In genomic region chr13:32086366-32086765, GRCh38 we compare ENCODE assay signal across 28 cellular contexts. TPM values are rescaled to one million over a fixed set of nuclear protein-coding genes. Genes with fewer than 3 reads are reported as not detected.
DNase-seq lines count a peak whose midpoint lies in the region; ATAC-seq and TF ChIP-seq lines count a peak whose summit lies in the region.
"Had no signal": no experiment of that assay in that cellular context is flagged by ENCODE, and none has a peak within 500 bp of the region (broad histone marks: within the 10 kb centered on the region; RNA-seq: fewer than 3 reads in every experiment).

No MANE protein-coding gene starts in this region.

- no peak overlapping the region for H2AK9ac ChIP-seq in IMR-90 (replicated peaks; ENCODE audit: low read depth, low read length, poor library complexity)

- no peak for TF ChIP-seq CTCF in IMR-90 (conservative IDR thresholded peaks at IDR 0.05; ENCODE audit: low read depth, low read length)
- TF ChIP-seq CTCF in heart left ventricle (IDR thresholded peaks at IDR 0.05): no peak
- no peak for TF ChIP-seq CTCF in transverse colon (IDR thresholded peaks at IDR 0.05)

- H3K14ac ChIP-seq in IMR-90 (replicated peaks; ENCODE audit: low read depth, low read length): no peak overlapping the region

- POLR2A ChIA-PET in IMR-90 (lab: Charles Lee; ENCODE audit: unreplicated experiment): interaction anchor here (0.7 kb wide), 1 partner anchor 90 kb away, joined by 13 read pairs; no protein-coding TSS in a partner anchor

- CTCF ChIA-PET in IMR-90 (lab: Yijun Ruan, JAX): no interaction called here

- no peak overlapping the region for H2BK15ac ChIP-seq in IMR-90 (ENCODE audit: low read depth, low read length)

- H3K9ac ChIP-seq in IMR-90 (ENCODE audit: low read depth, low read length): no peak overlapping the region

- dilution Hi-C loops in IMR-90 (cut with HindIII; ENCODE audit: low sequenced_read_pairs, unreplicated experiment): no loop called here

- no peak overlapping the region for H2BK5ac ChIP-seq in IMR-90 (ENCODE audit: low read depth, low read length, poor library complexity, severe bottlenecking)

- no peak overlapping the region for H3K18ac ChIP-seq in IMR-90 (ENCODE audit: low read depth, low read length)

- no peak overlapping the region for H2BK20ac ChIP-seq in IMR-90 (ENCODE audit: low read depth, low read length)

- H2BK120ac ChIP-seq in IMR-90 (ENCODE audit: low read depth, low read length): no peak overlapping the region

- H4K20me1 ChIP-seq in IMR-90 (ENCODE audit: insufficient read depth, low read length): no peaks in the 10 kb centered on the region

- no peak overlapping the region for H2AK5ac ChIP-seq in IMR-90 (ENCODE audit: low read depth, low read length)

- in situ Hi-C loops in IMR-90 (cut with MboI; ENCODE audit: low sequenced_read_pairs): no loop called here
- in situ Hi-C loops in transverse colon (cut with MboI; ENCODE audit: low pct_ligation_motif_present in 1 of 4, low pct_unique_long_range_greater_than_20kb in 1 of 4, low sequenced_read_pairs in 3 of 4): loop anchor here in 1 of 4 donors (25.0 kb wide), 1 partner anchor 99 kb away; no protein-coding TSS in a partner anchor

- H3K27me3 ChIP-seq in IMR-90 (ENCODE audit: control insufficient read depth, insufficient read depth, low read length): no peaks in the 10 kb centered on the region
- H3K27me3 ChIP-seq in heart left ventricle: no peaks in the 10 kb centered on the region
- H3K27me3 ChIP-seq in transverse colon: no peaks in the 10 kb centered on the region
- H3K27me3 ChIP-seq: Peyer's patch, stomach, thyroid gland had no signal

- H3K9me3 ChIP-seq in IMR-90 (ENCODE audit: control insufficient read depth, insufficient read depth, low read length) (no peaks in the 10 kb centered on the region), heart left ventricle (no peaks in the 10 kb centered on the region), transverse colon (no peaks in the 10 kb centered on the region)
- H3K9me3 ChIP-seq: Peyer's patch, prostate gland, stomach, thyroid gland had no signal

- TF ChIP-seq POLR2A in IMR-90 (IDR thresholded peaks at IDR 0.05; ENCODE audit: low read depth, low read length): no peak
- no peak for TF ChIP-seq POLR2A in heart left ventricle (IDR thresholded peaks at IDR 0.05)
- no peak for TF ChIP-seq POLR2A in transverse colon (IDR thresholded peaks at IDR 0.05)

- no peak overlapping the region for H2AFZ ChIP-seq in IMR-90 (replicated peaks; ENCODE audit: low read length, poor library complexity)

- H3K4me3 ChIP-seq in IMR-90 (ENCODE audit: insufficient read depth, low read depth, low read length) (no peak overlapping the region), heart left ventricle (no peak overlapping the region), transverse colon (no peak overlapping the region)
- H3K4me3 ChIP-seq: Peyer's patch, prostate gland, stomach, thyroid gland had no signal

- no TSS peak for BruUV-seq in IMR-90 (replicated peaks; lab: Mats Ljungman, UMichigan)

- H3K56ac ChIP-seq in IMR-90 (ENCODE audit: extremely low read depth, insufficient read depth, low read length): no peak overlapping the region

- no peak for TF ChIP-seq RAD21 in IMR-90 (IDR thresholded peaks at IDR 0.05; ENCODE audit: low read length)

- no peak for ATAC-seq in IMR-90 (ENCODE audit: low read depth)
- peak in 1 of 4 donors; percentile 46 for ATAC-seq in heart left ventricle
- no peak for ATAC-seq in GM19035 (IDR thresholded peaks at IDR 0.05; ENCODE audit: unreplicated experiment)
- no peak for ATAC-seq in HG03139 (IDR thresholded peaks at IDR 0.05; ENCODE audit: unreplicated experiment)
- ATAC-seq: activated naive CD8-positive, alpha-beta T cell treated with anti-CD3 and anti-CD28 coated beads, Interleukin-2, amount 50 U/mL, for 24 hours; activated T-cell treated with anti-CD3 and anti-CD28 coated beads, Interleukin-2, amount 50 U/mL, for 72 hours; esophagus mucosa; left colon had no signal

- no peak overlapping the region for H4K91ac ChIP-seq in IMR-90 (ENCODE audit: insufficient read depth, low read depth, low read length)

- H4K5ac ChIP-seq in IMR-90 (ENCODE audit: low read depth, low read length): no peak overlapping the region

- WGBS in IMR-90 (ENCODE audit: extremely low coverage in 2 of 2, insufficient read length in 1 of 2), 2 experiments: no CpG with 5 or more reads among the region's 2 CpGs
- whole genome bisulfite sequencing in heart left ventricle, 4 donors: 40 to 56% (median 50%) methylated on average over 2 of the region's 2 CpGs
- 63 to 67% methylated on average over 2 of the region's 2 CpGs for WGBS in transverse colon (ENCODE audit: low coverage in 1 of 2), 2 donors

- H3K4me2 ChIP-seq in IMR-90 (ENCODE audit: low read depth, low read length): no peak overlapping the region

- H3K36me3 ChIP-seq in IMR-90 (ENCODE audit: control insufficient read depth, insufficient read depth, low read length) (peaks cover 5% of the 10 kb centered on the region; the same call in 1 of the 2 replicates), heart left ventricle (peaks cover 0 to 10% (median 0%) of the 10 kb centered on the region in 9 donors), transverse colon (no peaks in the 10 kb centered on the region)
- H3K36me3 ChIP-seq: Peyer's patch, prostate gland, thyroid gland had no signal

- no peak overlapping the region for H4K8ac ChIP-seq in IMR-90 (ENCODE audit: low read depth in 2 of 2, low read length in 2 of 2)

- peaks cover 0 to 8% of the 10 kb centered on the region in 2 experiments; a peak in 2 of 4 replicates for H3K79me1 ChIP-seq in IMR-90 (ENCODE audit: low read depth in 1 of 2, low read length in 2 of 2)

- no peak overlapping the region for H3K23ac ChIP-seq in IMR-90 (ENCODE audit: low read depth, low read length)

- H3K4ac ChIP-seq in IMR-90 (ENCODE audit: low read depth, low read length): no peak overlapping the region

- H3K27ac ChIP-seq in IMR-90 (ENCODE audit: insufficient read depth, low read length): no peak overlapping the region
- H3K27ac ChIP-seq in heart left ventricle: peak overlapping the region in 7 of 12 donors; percentile 4 to 41 (median 17)
- peak overlapping the region in 3 of 4 donors; percentile 23 to 54 (median 44) for H3K27ac ChIP-seq in transverse colon
- H3K27ac ChIP-seq: Peyer's patch, prostate gland, stomach, thyroid gland had no signal

- intact Hi-C loops in IMR-90 (cut with micrococcal nuclease) (loop anchor here (10.0 kb wide), 1 partner anchor 52 kb away; the partner anchor contains the start of gene FRY), heart left ventricle (cut with DNase I) (loop anchor here in 1 of 10 donors (10.0 kb wide), 1 partner anchor 48 kb away; no protein-coding TSS in a partner anchor), transverse colon (cut with DNase I; ENCODE audit: low total_unique reads) (no loop called here)

- peaks cover 7% of the 10 kb centered on the region for H3K9me1 ChIP-seq in IMR-90 (ENCODE audit: insufficient read depth, low read length)

- peak; percentile 44 for DNase-seq in EH (ENCODE audit: low read depth)
- peak; percentile 31 for DNase-seq in IMR-90
- no peak for DNase-seq in heart left ventricle
- DNase-seq in transverse colon: no peak
- no peak for DNase-seq in Kasumi-1 (lab: John Stamatoyannopoulos, UW)
- DNase-seq: activated CD4-positive, alpha-beta memory T cell treated with anti-CD3 and anti-CD28 coated beads for 36 hours; activated CD4-positive, alpha-beta T cell treated with anti-CD3 and anti-CD28 coated beads for 1 hour; activated naive CD4-positive, alpha-beta T cell; activated naive CD8-positive, alpha-beta T cell treated with anti-CD3 and anti-CD28 coated beads, Interleukin-2, amount 50 U/mL, for 24 hours; activated T-cell treated with anti-CD3 and anti-CD28 coated beads, Interleukin-2, amount 50 U/mL, for 72 hours; CD4-positive, CD25-positive, alpha-beta regulatory T cell; DND-41; endodermal cell; H7; KG1; left colon; MM.1S; NCI-H524 treated with DMSO at 0.1 percent for 48 hours; Peyer's patch; SIG-M5; stimulated activated CD4-positive, alpha-beta T cell treated with anti-CD3 and anti-CD28 coated beads, Interleukin-4, amount 100 ng/mL, for 1 hour; stomach; SW 1271; thyroid gland had no signal

- H3K4me1 ChIP-seq in IMR-90 (ENCODE audit: control insufficient read depth, insufficient read depth, low read length): peaks cover 9% of the 10 kb centered on the region
- H3K4me1 ChIP-seq in heart left ventricle: peaks cover 0 to 64% (median 18%) of the 10 kb centered on the region in 12 donors
- peaks cover 0 to 7% (median 2%) of the 10 kb centered on the region in 4 donors for H3K4me1 ChIP-seq in transverse colon
- H3K4me1 ChIP-seq: Peyer's patch, prostate gland, thyroid gland had no signal

- no peak for TF ChIP-seq EP300 in transverse colon (IDR thresholded peaks at IDR 0.05; ENCODE audit: low read depth)

TF ChIP-seq in IMR-90, 13 proteins besides CTCF, POLR2A, EP300 and RAD21 (continues in another document):
- no peak for TF ChIP-seq RFX5 (IDR thresholded peaks at IDR 0.05; ENCODE audit: low read depth, low read length)
- no peak for TF ChIP-seq MXI1 (IDR thresholded peaks at IDR 0.05; ENCODE audit: borderline replicate concordance, low read depth, low read length)
- TF ChIP-seq CHD1 (IDR thresholded peaks at IDR 0.05; ENCODE audit: low read depth, low read length): no peak
- TF ChIP-seq ELK1 (IDR thresholded peaks at IDR 0.05; ENCODE audit: borderline replicate concordance, low read depth, low read length): no peak
- TF ChIP-seq USF2 (IDR thresholded peaks at IDR 0.05; ENCODE audit: low read depth, low read length): no peak
- TF ChIP-seq MAFK (IDR thresholded peaks at IDR 0.05; ENCODE audit: low read depth, low read length): no peak

RNA-seq across cellular contexts. Expression of gene FRY, which starts 54.8 kb away (rescaled TPM):
- 3.0 and 4.2 TPM in 2 replicates for total RNA-seq in IMR-90 (2012; rRNA removed)
- 3.0 and 4.8 TPM in 2 replicates for polyA plus RNA-seq in IMR-90 (2012; rRNA removed)
- polyA plus RNA-seq in IMR-90 (2012; cell fraction: cytosol; rRNA removed): 3.6 and 4.1 TPM in 2 replicates
- polyA plus RNA-seq in IMR-90 (2012; cell fraction: nucleus; rRNA removed; ENCODE audit: low replicate concordance): 5.4 and 11.0 TPM in 2 replicates
- total RNA-seq in heart left ventricle: 100 to 1,000 TPM; 108 to 237 (median 168) TPM
- polyA plus RNA-seq in heart left ventricle: 10 to 100 TPM; 21.6 to 43.7 TPM
- total RNA-seq in transverse colon: 10 to 100 TPM in 2 of 4 donors, 1 to 10 TPM in 2; 6.7 to 42.6 (median 12.4) TPM

Comparison
In these comparisons a context has a peak if more than half of its experiments do, and no peak if none do; other contexts are left out.
1. DNase-seq: peak in EH (single experiment) and IMR-90 (single experiment); none in heart left ventricle (0 of 5), transverse colon (single experiment) and Kasumi-1 (0 of 2).